ENCODE assay signal across 8 cellular contexts in the genomic region with DNA sequence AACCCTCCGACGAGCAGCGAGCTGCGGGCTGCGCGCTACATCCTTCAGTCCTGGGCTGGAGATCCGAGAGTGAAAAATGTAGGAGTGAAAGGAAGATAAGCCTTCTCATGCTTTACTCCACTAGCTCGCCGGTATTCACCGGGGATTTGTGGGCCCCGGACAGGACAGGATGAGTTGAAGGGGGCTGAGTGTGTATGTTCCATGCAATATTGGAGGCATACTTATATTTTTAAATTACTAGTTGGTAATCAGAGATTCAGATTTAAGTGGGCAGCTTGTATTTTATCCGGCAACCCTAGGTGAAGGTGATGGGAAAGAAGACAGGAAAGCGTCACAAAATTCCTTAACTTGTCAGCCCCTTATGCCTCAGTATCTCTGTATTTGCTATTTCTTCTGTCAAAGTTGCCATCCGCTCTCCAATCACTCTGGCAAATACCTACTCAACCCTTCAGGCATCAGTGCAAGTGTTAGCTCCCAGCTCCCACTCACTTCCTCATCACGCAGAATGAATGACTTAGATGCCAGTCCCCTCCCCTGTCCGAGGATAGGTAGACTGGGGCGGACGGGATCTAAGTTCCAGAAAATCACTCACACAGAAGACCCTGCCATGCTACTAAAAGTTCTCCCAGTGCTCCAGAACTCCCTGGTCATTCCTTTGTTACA. TPM values are rescaled to one million over a fixed set of nuclear protein-coding genes. Genes with fewer than 3 reads are reported as not detected.
A peak's percentile ranks its signal among the peaks of the same experiment; 100 is the strongest.
DNase-seq lines count a peak whose midpoint lies in the region; ATAC-seq, FAIRE-seq and TF ChIP-seq lines count a peak whose summit lies in the region.

No MANE protein-coding gene starts in this region.

- TF ChIP-seq RAD21 in K562 (CRISPR knock-in tag; conservative IDR thresholded peaks at IDR 0.05 in 1 of 2, IDR thresholded peaks at IDR 0.05 in 1 of 2), result no peak

- BruUV-seq in A673 (replicated peaks; lab: Mats Ljungman, UMichigan) (no TSS peak), K562 (replicated peaks; lab: Mats Ljungman, UMichigan) (TSS peak; percentile 77)

- H3K36me3 ChIP-seq in A673 (ENCODE audit: insufficient read depth, low read length, poor library complexity, severe bottlenecking) (no peaks in the 10 kb centered on the region), Loucy (ENCODE audit: insufficient read depth, low read length) (no peaks in the 10 kb centered on the region), K562 (ENCODE audit: control insufficient read depth, insufficient read depth, low read length) (no peaks in the 10 kb centered on the region; the same call in 2 of the 3 replicates), stomach (no peaks in the 10 kb centered on the region)

- TF ChIP-seq CTCF in A673 (conservative IDR thresholded peaks at IDR 0.05; ENCODE audit: low read depth, low read length) (no peak), Loucy (conservative IDR thresholded peaks at IDR 0.05; ENCODE audit: low read length) (no peak), K562 (IDR thresholded peaks at IDR 0.05 in 2 of 3, conservative IDR thresholded peaks at IDR 0.05 in 1 of 3; ENCODE audit: insufficient read depth in 2 of 3, low read depth in 1 of 3, low read length in 3 of 3) (no peak), stomach (IDR thresholded peaks at IDR 0.05) (no peak)

- peaks cover 11% of the 10 kb centered on the region for H3K4me1 ChIP-seq in A673 (ENCODE audit: insufficient read depth, low read length, poor library complexity, severe bottlenecking)
- H3K4me1 ChIP-seq in Loucy (ENCODE audit: insufficient read depth, low read length, poor library complexity, severe bottlenecking), result peaks cover 34% of the 10 kb centered on the region
- H3K4me1 ChIP-seq in K562 (replicated peaks in 1 of 2; ENCODE audit: control insufficient read depth in 2 of 2, insufficient read depth in 2 of 2, low read length in 2 of 2), result peaks cover 10 to 15% of the 10 kb centered on the region in 2 experiments
- peaks cover 10 to 44% (median 30%) of the 10 kb centered on the region in 4 donors for H3K4me1 ChIP-seq in stomach

- no peaks in the 10 kb centered on the region for H3K9me1 ChIP-seq in K562 (ENCODE audit: control insufficient read depth, insufficient read depth, low read length)

- FAIRE-seq in GM12891 (lab: Jason Lieb, UNC) (peak; percentile 5), K562 (lab: Jason Lieb, UNC) (no peak)

- H3K9me2 ChIP-seq in Loucy (replicated peaks; ENCODE audit: low read depth, low read length), result no peaks in the 10 kb centered on the region

- ATAC-seq in K562, result peak; percentile 53

- peak overlapping the region; percentile 63 for H3K4me3 ChIP-seq in A673 (ENCODE audit: low read depth, low read length, poor library complexity, severe bottlenecking)
- H3K4me3 ChIP-seq in Loucy (ENCODE audit: low read length, poor library complexity, severe bottlenecking), result peak overlapping the region; percentile 82
- H3K4me3 ChIP-seq in K562, result peak overlapping the region; percentile 55
- H3K4me3 ChIP-seq in stomach, result peak overlapping the region; percentile 71 to 91 (median 78)

- peak overlapping the region; percentile 82 for H3K9ac ChIP-seq in Loucy (ENCODE audit: low read depth, low read length, poor library complexity, severe bottlenecking)
- peak overlapping the region; percentile 69 to 99 for H3K9ac ChIP-seq in K562 (ENCODE audit: insufficient read depth in 1 of 2, low read depth in 2 of 2, low read length in 2 of 2)

- TF ChIP-seq EP300 in K562 (IDR thresholded peaks at IDR 0.05; ENCODE audit: low read length) (no peak), stomach (IDR thresholded peaks at IDR 0.05) (no peak)

- CTCF ChIA-PET in A673 (lab: Charles Lee), result interaction anchor here (1.0 to 1.3 kb wide), 3 partner anchors 14 to 26 kb away, joined by 3 to 4 read pairs (median 3); no protein-coding TSS in a partner anchor
- CTCF ChIA-PET in K562 (lab: Yijun Ruan, JAX; ENCODE audit: low intra/inter-chr PET ratio), result no interaction called here

- POLR2A ChIA-PET in A673 (lab: Charles Lee; ENCODE audit: low non-redundant PET), result no interaction called here
- POLR2A ChIA-PET in K562 (lab: Yijun Ruan, JAX), result interaction anchor here (1.2 to 3.4 kb wide), 5 partner anchors 9 to 103 kb away, joined by 3 to 22 read pairs (median 6); no protein-coding TSS in a partner anchor

- intact Hi-C loops in A673 (cut with micrococcal nuclease; ENCODE audit: unreplicated experiment), result no loop called here
- intact Hi-C loops in K562 (cut with micrococcal nuclease), result no loop called here
- intact Hi-C loops in stomach (cut with DNase I; ENCODE audit: low total_unique reads), result no loop called here

- H3K4me2 ChIP-seq in Loucy (ENCODE audit: low read depth, low read length, poor library complexity, severe bottlenecking) (peak overlapping the region; percentile 84), K562 (ENCODE audit: insufficient read depth, low read length) (peak overlapping the region; percentile 83)

- H3K27ac ChIP-seq in A673 (ENCODE audit: low read depth, low read length, poor library complexity, severe bottlenecking) (no peak overlapping the region), K562 (ENCODE audit: extremely low read depth, low read depth, low read length) (no peak overlapping the region; the same call in 2 of the 3 replicates), stomach (peak overlapping the region; percentile 73 to 84 (median 76))

- no peaks in the 10 kb centered on the region for H3K9me3 ChIP-seq in A673 (ENCODE audit: low read depth, low read length, poor library complexity, severe bottlenecking)
- no peaks in the 10 kb centered on the region for H3K9me3 ChIP-seq in Loucy (ENCODE audit: insufficient read depth, low read depth, low read length)
- no peaks in the 10 kb centered on the region for H3K9me3 ChIP-seq in K562 (replicated peaks; ENCODE audit: control insufficient read depth, insufficient read depth, low read depth, low read length)
- H3K9me3 ChIP-seq in stomach, result no peaks in the 10 kb centered on the region

- in situ Hi-C loops in K562 (cut with MboI), result no loop called here

- H4K20me1 ChIP-seq in Loucy (ENCODE audit: insufficient read depth, low read length, poor library complexity, severe bottlenecking) (peaks cover 14% of the 10 kb centered on the region), K562 (replicated peaks; ENCODE audit: control insufficient read depth, insufficient read depth, low read length) (no peaks in the 10 kb centered on the region)

- no peaks in the 10 kb centered on the region for H3F3A ChIP-seq in Loucy (ENCODE audit: low read depth)

- TF ChIP-seq POLR2A in GM12891 (IDR thresholded peaks at IDR 0.05; ENCODE audit: low read depth, low read length) (no peak), K562 (conservative IDR thresholded peaks at IDR 0.05) (no peak), stomach (IDR thresholded peaks at IDR 0.05) (no peak)

- H3K27me3 ChIP-seq in A673 (replicated peaks; ENCODE audit: insufficient read depth, low read depth, low read length, poor library complexity) (peaks cover 32% of the 10 kb centered on the region), Loucy (ENCODE audit: insufficient read depth, low read length, poor library complexity, severe bottlenecking) (no peaks in the 10 kb centered on the region), K562 (ENCODE audit: control insufficient read depth in 2 of 2, insufficient read depth in 2 of 2, low read length in 2 of 2) (peaks cover 0 to 10% of the 10 kb centered on the region in 2 experiments; a peak in 3 of 5 replicates), stomach (no peaks in the 10 kb centered on the region)

- H3K79me2 ChIP-seq in Loucy (ENCODE audit: insufficient read depth, low read length), result peaks cover 31% of the 10 kb centered on the region
- peaks cover 19% of the 10 kb centered on the region for H3K79me2 ChIP-seq in K562 (ENCODE audit: control insufficient read depth, insufficient read depth, low read length)

- WGBS in K562 (ENCODE audit: insufficient coverage, low coverage, missing lambda C conversion rate), result 6% methylated on average over 18 of the region's 18 CpGs
- WGBS in stomach, 5 donors, result 1 to 3% (median 2%) methylated on average over 18 of the region's 18 CpGs

- H2AFZ ChIP-seq in Loucy (ENCODE audit: low read length) (peak overlapping the region; percentile 83), K562 (ENCODE audit: low read depth, low read length) (peak overlapping the region; percentile 97)

- DNase-seq in A673 (ENCODE audit: low spot score) (no peak), GM12891 (ENCODE audit: insufficient read length, low spot score) (no peak), K562 (ENCODE audit: extremely low read depth in 1 of 4, low spot score in 3 of 4) (peak; percentile 20 to 46 (median 26)), kidney tubule cell (ENCODE audit: low spot score) (peak; percentile 57), stomach (no peak), NCI-H128 (lab: John Stamatoyannopoulos, UW; ENCODE audit: unreplicated experiment) (no peak)
- DNase-seq in activated CD8-positive, alpha-beta memory T cell treated with anti-CD3 and anti-CD28 coated beads for 24 hours, result no peak

RNA-seq across cellular contexts. Expression of a gene that starts 0.5 kb away (rescaled TPM):
- total RNA-seq in A673 (2021), result 4.6 and 5.3 TPM in 2 replicates
- polyA plus RNA-seq in GM12891 (2012; ENCODE audit: low read depth, missing spikeins), result 1.4 TPM
- total RNA-seq in K562 (2011; cell fraction: chromatin; rRNA removed; ENCODE audit: low replicate concordance), result 6.0 and 9.3 TPM in 2 replicates
- total RNA-seq in K562 (2011; cell fraction: nucleolus; rRNA removed), result 5.7 and 6.2 TPM in 2 replicates
- total RNA-seq in K562 (2011; cell fraction: nucleoplasm; rRNA removed), result 10.0 and 15.0 TPM in 2 replicates
- 2.6 and 3.8 TPM in 2 replicates for total RNA-seq in K562 (2014; rRNA removed)
- total RNA-seq in K562 (2014; rRNA removed; fragmentation: Illumina TruSeq; extraction: Trizol), result 5.0 and 5.1 TPM in 2 replicates
- total RNA-seq in K562 (2015; rRNA removed; fragmentation: Illumina TruSeq; extraction: Trizol), result 4.2 and 4.7 TPM in 2 replicates
- total RNA-seq in K562 (2021), result 4.0 and 4.3 TPM in 2 replicates
- 4.7 and 5.1 TPM in 2 replicates for polyA plus RNA-seq in K562 (2011; rRNA removed)
- polyA plus RNA-seq in K562 (2011; cell fraction: cytosol; rRNA removed), result 3.9 and 4.9 TPM in 2 replicates
- 4.5 and 5.2 TPM in 2 replicates for polyA plus RNA-seq in K562 (2011; cell fraction: nucleus; rRNA removed)
- polyA plus RNA-seq in K562 (2012), result 4.4 and 5.1 TPM in 2 replicates
- 5.4 and 6.7 TPM in 2 replicates for polyA plus RNA-seq in K562 (2014; fragmentation: Illumina TruSeq; extraction: Trizol)
- polyA plus RNA-seq in K562 (2014; fragmentation: Nextera tagmentation; extraction: Ambion mirVana), result 1 to 10 TPM; 3.0 to 3.4 TPM
- 4.0 and 4.8 TPM in 2 replicates for polyA plus RNA-seq in K562 (2014; rRNA removed)
- 3.0 and 3.3 TPM in 2 replicates for polyA minus RNA-seq in K562 (2011; rRNA and poly(A)+ RNA removed)
- polyA minus RNA-seq in K562 (2011; cell fraction: cytosol; rRNA and poly(A)+ RNA removed), result 1.4 and 1.9 TPM in 2 replicates
- 2.4 and 4.1 TPM in 2 replicates for polyA minus RNA-seq in K562 (2011; cell fraction: nucleus; rRNA and poly(A)+ RNA removed)
- 1 to 10 TPM; 3.5 to 8.7 (median 6.6) TPM for total RNA-seq in stomach
- polyA plus RNA-seq in stomach, result 1 to 10 TPM in 2 of 3 donors, under 1 TPM in 1; 0.76 to 3.4 (median 1.6) TPM

RNA-seq across cellular contexts. Expression of a gene that starts 37.7 kb away (rescaled TPM):
- total RNA-seq in A673 (2021) (not detected in 2 replicates), K562 (2014; rRNA removed) (not detected in 2 replicates), K562 (2014; rRNA removed; fragmentation: Illumina TruSeq; extraction: Trizol) (not detected in 2 replicates), K562 (2015; rRNA removed; fragmentation: Illumina TruSeq; extraction: Trizol) (not detected in 2 replicates), K562 (2021) (not detected in 2 replicates), stomach (not detected)
- polyA plus RNA-seq in GM12891 (2012; ENCODE audit: low read depth, missing spikeins), result 0.05 TPM
- not detected in 2 replicates for total RNA-seq in K562 (2011; cell fraction: chromatin; rRNA removed; ENCODE audit: low replicate concordance)
- total RNA-seq in K562 (2011; cell fraction: nucleolus; rRNA removed), result not detected in 2 replicates
- total RNA-seq in K562 (2011; cell fraction: nucleoplasm; rRNA removed), result not detected in 2 replicates
- polyA plus RNA-seq in K562 (2011; rRNA removed) (not detected in 2 replicates), K562 (2014; fragmentation: Illumina TruSeq; extraction: Trizol) (not detected in 2 replicates), K562 (2014; fragmentation: Nextera tagmentation; extraction: Ambion mirVana) (under 1 TPM; 0.06 to 0.11 TPM), K562 (2014; rRNA removed) (not detected in 2 replicates), stomach (1 to 10 TPM in 1 of 3 donors, under 1 TPM in 2; 0.19 to 1.1 (median 0.78) TPM)
- polyA plus RNA-seq in K562 (2011; cell fraction: cytosol; rRNA removed), result not detected in 2 replicates
- 0.10 TPM in 1 of 2 replicates, not detected in the other for polyA plus RNA-seq in K562 (2011; cell fraction: nucleus; rRNA removed)
- 0.07 and 0.11 TPM in 2 replicates for polyA plus RNA-seq in K562 (2012)
- not detected in 2 replicates for polyA minus RNA-seq in K562 (2011; rRNA and poly(A)+ RNA removed)
- not detected in 2 replicates for polyA minus RNA-seq in K562 (2011; cell fraction: cytosol; rRNA and poly(A)+ RNA removed)
- polyA minus RNA-seq in K562 (2011; cell fraction: nucleus; rRNA and poly(A)+ RNA removed), result not detected in 2 replicates

RNA-seq across cellular contexts. Expression of a gene that starts 49.0 kb away (rescaled TPM):
- not detected in 2 replicates for total RNA-seq in A673 (2021)
- polyA plus RNA-seq in GM12891 (2012; ENCODE audit: low read depth, missing spikeins), result 0.04 TPM
- total RNA-seq in K562 (2011; cell fraction: chromatin; rRNA removed; ENCODE audit: low replicate concordance), result not detected in 2 replicates
- total RNA-seq in K562 (2011; cell fraction: nucleolus; rRNA removed), result not detected in 2 replicates
- not detected in 2 replicates for total RNA-seq in K562 (2011; cell fraction: nucleoplasm; rRNA removed)
- not detected in 2 replicates for total RNA-seq in K562 (2014; rRNA removed)
- total RNA-seq in K562 (2014; rRNA removed; fragmentation: Illumina TruSeq; extraction: Trizol), result not detected in 2 replicates
- not detected in 2 replicates for total RNA-seq in K562 (2015; rRNA removed; fragmentation: Illumina TruSeq; extraction: Trizol)
- total RNA-seq in K562 (2021), result not detected in 2 replicates
- not detected in 2 replicates for polyA plus RNA-seq in K562 (2011; rRNA removed)
- polyA plus RNA-seq in K562 (2011; cell fraction: cytosol; rRNA removed), result not detected in 2 replicates
- polyA plus RNA-seq in K562 (2011; cell fraction: nucleus; rRNA removed), result not detected in 2 replicates
- not detected in 2 replicates for polyA plus RNA-seq in K562 (2012)
- not detected in 2 replicates for polyA plus RNA-seq in K562 (2014; fragmentation: Illumina TruSeq; extraction: Trizol)
- polyA plus RNA-seq in K562 (2014; fragmentation: Nextera tagmentation; extraction: Ambion mirVana), result not detected
- not detected in 2 replicates for polyA plus RNA-seq in K562 (2014; rRNA removed)
- not detected in 2 replicates for polyA minus RNA-seq in K562 (2011; rRNA and poly(A)+ RNA removed)
- polyA minus RNA-seq in K562 (2011; cell fraction: cytosol; rRNA and poly(A)+ RNA removed), result not detected in 2 replicates
- polyA minus RNA-seq in K562 (2011; cell fraction: nucleus; rRNA and poly(A)+ RNA removed), result not detected in 2 replicates
- under 1 TPM in 1 of 5 donors, not detected in 4; 0.87 TPM for total RNA-seq in stomach
- under 1 TPM in 2 of 3 donors, not detected in 1; 0.03 to 0.06 TPM for polyA plus RNA-seq in stomach

Comparison
In these comparisons a context has a peak if more than half of its experiments do, and no peak if none do; other contexts are left out.
1. DNase-seq: peak in K562 (4 of 4) and kidney tubule cell (single experiment); none in A673 (single experiment), GM12891 (single experiment), stomach (single experiment), activated CD8-positive, alpha-beta memory T cell treated with anti-CD3 and anti-CD28 coated beads for 24 hours (single experiment) and NCI-H128 (single experiment).
2. H3K27ac ChIP-seq: peak in stomach (5 of 5); none in A673 (single experiment) and K562 (single experiment).
3. Peak in every context shown above with its lines, with median percentiles within 50 percentile points of each other: H3K4me3 ChIP-seq.